In the genomic region with DNA sequence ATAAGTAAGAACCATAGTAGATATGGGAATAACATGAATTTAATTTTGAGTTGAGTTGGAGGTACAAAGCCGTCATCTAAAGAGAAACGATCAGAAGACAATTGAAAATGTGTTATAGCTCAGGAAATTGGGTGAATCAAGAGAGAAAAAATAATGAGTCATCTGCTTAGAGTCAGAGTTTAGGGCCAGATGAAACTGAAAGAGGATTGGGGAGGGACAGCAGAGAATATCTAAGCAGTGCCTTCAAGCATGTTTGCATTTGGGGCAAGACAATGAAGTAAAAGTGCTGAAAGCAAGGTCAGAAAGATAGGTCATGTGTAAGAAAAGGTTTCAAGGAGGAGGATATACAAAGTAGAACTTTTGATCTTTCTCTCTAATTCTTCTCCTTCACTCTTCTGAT, we compare ENCODE assay signal across 26 cellular contexts. TPM values are rescaled to one million over a fixed set of nuclear protein-coding genes. Genes with fewer than 3 reads are reported as not detected.
A peak's percentile ranks its signal among the peaks of the same experiment; 100 is the strongest.
DNase-seq lines count a peak whose midpoint lies in the region; ATAC-seq and TF ChIP-seq lines count a peak whose summit lies in the region.
"Had no signal": no experiment of that assay in that cellular context is flagged by ENCODE, and none has a peak within 500 bp of the region (broad histone marks: within the 10 kb centered on the region; RNA-seq: fewer than 3 reads in every experiment).

No MANE protein-coding gene starts in this region.

- intact Hi-C loops in A673 (cut with micrococcal nuclease; ENCODE audit: unreplicated experiment) (no loop called here), PC-9 (cut with micrococcal nuclease; ENCODE audit: unreplicated experiment) (no loop called here)

- no peak overlapping the region for H3K27ac Mint-ChIP-seq in stimulated activated effector memory CD8-positive, alpha-beta T cell treated with anti-CD3 and anti-CD28 coated beads, Interleukin-12 subunit alpha, Interleukin-12 subunit beta, amount 100 ng/mL, for 72 hours
- H3K27ac Mint-ChIP-seq: CD14-positive monocyte; effector memory CD8-positive, alpha-beta T cell had no signal

- DNase-seq in A673 (ENCODE audit: low spot score): no peak
- no peak for DNase-seq in PC-9
- no peak for DNase-seq in stimulated activated effector memory CD8-positive, alpha-beta T cell treated with anti-CD3 and anti-CD28 coated beads, Interleukin-12 subunit alpha, Interleukin-12 subunit beta, amount 100 ng/mL, for 72 hours (ENCODE audit: low spot score in 2 of 2)
- no peak for DNase-seq in HT-29 (ENCODE audit: low spot score)
- DNase-seq: activated CD4-positive, alpha-beta T cell treated with anti-CD3 and anti-CD28 coated beads for 48 hours; activated effector memory CD4-positive, alpha-beta T cell treated with anti-CD3 and anti-CD28 coated beads, Interleukin-2, amount 50 U/mL, for 16 hours; DMS153; effector memory CD8-positive, alpha-beta T cell; KBM-7; lower lobe of right lung; NCI-H1105 treated with DMSO at 0.1 percent for 48 hours; NCI-H2107; NCI-H774; right lobe of liver; stomach; SW 1271; upper lobe of right lung had no signal

- peak; percentile 81 for ATAC-seq in GM18867 (IDR thresholded peaks at IDR 0.05; ENCODE audit: unreplicated experiment)
- ATAC-seq in HG02798 (IDR thresholded peaks at IDR 0.05; ENCODE audit: poor library complexity, unreplicated experiment): peak; percentile 60
- ATAC-seq in stimulated activated effector memory CD8-positive, alpha-beta T cell treated with anti-CD3 and anti-CD28 coated beads, Interleukin-12 subunit alpha, Interleukin-12 subunit beta, amount 100 ng/mL, for 72 hours: no peak
- no peak for ATAC-seq in HG02852 (IDR thresholded peaks at IDR 0.05; ENCODE audit: unreplicated experiment)
- ATAC-seq in HG03159 (IDR thresholded peaks at IDR 0.05; ENCODE audit: unreplicated experiment): no peak
- ATAC-seq: A549; effector memory CD8-positive, alpha-beta T cell; lower lobe of right lung; upper lobe of right lung had no signal

- H3K4me2 ChIP-seq in PC-9: no peak overlapping the region
- H3K4me2 ChIP-seq: A549 had no signal

- H3K9me2 ChIP-seq in PC-9 (ENCODE audit: insufficient read depth): peaks cover 3% of the 10 kb centered on the region; the same call in 1 of the 2 replicates

- H3K36me3 ChIP-seq in A673 (ENCODE audit: insufficient read depth, low read length, poor library complexity, severe bottlenecking) (no peaks in the 10 kb centered on the region), PC-9 (ENCODE audit: low read depth) (no peaks in the 10 kb centered on the region)
- H3K36me3 ChIP-seq: lower lobe of right lung, right lobe of liver, stomach, upper lobe of right lung had no signal

- BruUV-seq in A673 (replicated peaks; lab: Mats Ljungman, UMichigan): no TSS peak
- no TSS peak for BruUV-seq in PC-9 (replicated peaks; lab: Mats Ljungman, UMichigan)

- H3K4me1 ChIP-seq in A673 (ENCODE audit: insufficient read depth, low read length, poor library complexity, severe bottlenecking) (peaks cover 15% of the 10 kb centered on the region), PC-9 (replicated peaks; ENCODE audit: insufficient read depth) (no peaks in the 10 kb centered on the region)
- H3K4me1 ChIP-seq: A549, lower lobe of right lung, right lobe of liver, stomach, upper lobe of right lung had no signal

- no peaks in the 10 kb centered on the region for H3K79me2 ChIP-seq in PC-9 (ENCODE audit: low read depth)

- H3K4me3 ChIP-seq in A673 (ENCODE audit: low read depth, low read length, poor library complexity, severe bottlenecking) (no peak overlapping the region), PC-9 (no peak overlapping the region)
- H3K4me3 ChIP-seq: A549, lower lobe of right lung, right lobe of liver, stomach, upper lobe of right lung had no signal

- POLR2A ChIA-PET in A673 (lab: Charles Lee; ENCODE audit: low non-redundant PET): no interaction called here
- POLR2A ChIA-PET in PC-9 (lab: Charles Lee; ENCODE audit: unreplicated experiment): no interaction called here

- peak overlapping the region; percentile 36; the same call in 1 of the 2 replicates for H2AFZ ChIP-seq in PC-9

- H3K27ac ChIP-seq in A673 (ENCODE audit: low read depth, low read length, poor library complexity, severe bottlenecking) (peak overlapping the region; percentile 85), PC-9 (no peak overlapping the region)
- H3K27ac ChIP-seq: A549, lower lobe of right lung, right lobe of liver, stomach, upper lobe of right lung had no signal

- H3K9me3 ChIP-seq in A673 (ENCODE audit: low read depth, low read length, poor library complexity, severe bottlenecking) (peaks cover 14% of the 10 kb centered on the region), PC-9 (ENCODE audit: insufficient read depth, low read depth) (no peaks in the 10 kb centered on the region)
- H3K9me3 ChIP-seq: right lobe of liver, upper lobe of right lung had no signal

- H3K4me1 Mint-ChIP-seq in stimulated activated effector memory CD8-positive, alpha-beta T cell treated with anti-CD3 and anti-CD28 coated beads, Interleukin-12 subunit alpha, Interleukin-12 subunit beta, amount 100 ng/mL, for 72 hours: no peaks in the 10 kb centered on the region
- H3K4me1 Mint-ChIP-seq: CD14-positive monocyte had no signal

- no peaks in the 10 kb centered on the region for H3K27me3 ChIP-seq in A673 (replicated peaks; ENCODE audit: insufficient read depth, low read depth, low read length, poor library complexity)
- no peaks in the 10 kb centered on the region for H3K27me3 ChIP-seq in PC-9 (ENCODE audit: insufficient read depth, low read depth)
- H3K27me3 ChIP-seq: right lobe of liver, stomach, upper lobe of right lung had no signal

- H3F3A ChIP-seq in PC-9 (ENCODE audit: insufficient read depth, low read depth): no peaks in the 10 kb centered on the region

- CTCF ChIA-PET in A673 (lab: Charles Lee) (no interaction called here), PC-9 (lab: Charles Lee) (no interaction called here)

- TF ChIP-seq CTCF in A673 (conservative IDR thresholded peaks at IDR 0.05; ENCODE audit: low read depth, low read length) (no peak), PC-9 (conservative IDR thresholded peaks at IDR 0.05) (no peak)

- no peak overlapping the region for H3K4me3 Mint-ChIP-seq in stimulated activated effector memory CD8-positive, alpha-beta T cell treated with anti-CD3 and anti-CD28 coated beads, Interleukin-12 subunit alpha, Interleukin-12 subunit beta, amount 100 ng/mL, for 72 hours
- H3K4me3 Mint-ChIP-seq: CD14-positive monocyte; effector memory CD8-positive, alpha-beta T cell had no signal

- H3K9me3 Mint-ChIP-seq in stimulated activated effector memory CD8-positive, alpha-beta T cell treated with anti-CD3 and anti-CD28 coated beads, Interleukin-12 subunit alpha, Interleukin-12 subunit beta, amount 100 ng/mL, for 72 hours: peaks cover 8% of the 10 kb centered on the region

- no peaks in the 10 kb centered on the region for H4K20me1 ChIP-seq in PC-9 (ENCODE audit: insufficient read depth)

- no peaks in the 10 kb centered on the region for H3K36me3 Mint-ChIP-seq in stimulated activated effector memory CD8-positive, alpha-beta T cell treated with anti-CD3 and anti-CD28 coated beads, Interleukin-12 subunit alpha, Interleukin-12 subunit beta, amount 100 ng/mL, for 72 hours
- H3K36me3 Mint-ChIP-seq: CD14-positive monocyte had no signal

RNA-seq across cellular contexts. Expression of a gene that starts 49.4 kb away (rescaled TPM):
- not detected in 2 replicates for total RNA-seq in A673 (2021)
- not detected in 2 replicates for total RNA-seq in PC-9 (2021)
- not detected in 2 replicates for total RNA-seq in HT-29 (2014; rRNA removed; shearing (Covaris generic))
- total RNA-seq: lower lobe of right lung, myocyte, osteoblast, right lobe of liver, RPMI7951, stomach, upper lobe of right lung had no signal

Comparison
In these comparisons a context has a peak if more than half of its experiments do, and no peak if none do; other contexts are left out.
1. ATAC-seq: peak in GM18867 (single experiment) and HG02798 (single experiment); none in stimulated activated effector memory CD8-positive, alpha-beta T cell treated with anti-CD3 and anti-CD28 coated beads, Interleukin-12 subunit alpha, Interleukin-12 subunit beta, amount 100 ng/mL, for 72 hours (single experiment), HG02852 (single experiment) and HG03159 (single experiment).